In the genomic region with DNA sequence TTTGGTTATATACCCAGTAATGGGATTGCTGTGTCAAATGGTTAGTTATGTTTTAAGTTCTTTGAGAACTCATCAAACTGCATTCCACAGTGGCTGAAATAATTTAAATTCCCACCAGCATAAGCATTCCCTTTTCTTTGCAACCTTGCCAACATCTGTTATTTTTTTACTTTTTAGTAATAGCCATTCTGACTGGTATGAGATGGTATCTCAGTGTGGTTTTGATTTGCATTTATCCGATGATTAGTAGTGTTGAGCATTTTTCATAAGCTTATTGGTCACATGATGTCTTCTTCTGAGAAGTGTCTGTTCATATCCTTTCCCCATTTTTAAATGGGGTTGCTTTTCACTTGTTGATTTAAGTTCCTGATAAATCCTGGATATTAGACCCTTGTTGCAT, we compare ENCODE assay signal across 1 cellular context.
TF ChIP-seq lines count a peak whose summit lies in the region.

No MANE protein-coding gene starts in this region.

TF ChIP-seq in SK-N-SH, 30 proteins besides CTCF, POLR2A, EP300 and RAD21 (continued from another document):
- TF ChIP-seq TAF1 (IDR thresholded peaks at IDR 0.05; ENCODE audit: borderline replicate concordance, low read depth, low read length), result no peak
